Comparison of ENCODE assay signal across 23 cellular contexts in genomic region chr1:218693584-218693983, GRCh38.
DNase-seq lines count a peak whose midpoint lies in the region; ATAC-seq and TF ChIP-seq lines count a peak whose summit lies in the region.
"Had no signal": no experiment of that assay in that cellular context is flagged by ENCODE, and none has a peak within 500 bp of the region (broad histone marks: within the 10 kb centered on the region; RNA-seq: fewer than 3 reads in every experiment).

No MANE protein-coding gene starts in this region.

- no peak for ATAC-seq in Panc1
- no peak for ATAC-seq in HG02884 (IDR thresholded peaks at IDR 0.05; ENCODE audit: unreplicated experiment)
- no peak for ATAC-seq in HG03196 (IDR thresholded peaks at IDR 0.05; ENCODE audit: unreplicated experiment)
- ATAC-seq: GM12878 had no signal

- no peaks in the 10 kb centered on the region for H4K20me1 ChIP-seq in smooth muscle cell (ENCODE audit: low read depth)
- H4K20me1 ChIP-seq: BLaER1 had no signal

- no TSS peak for BruUV-seq in Panc1 (replicated peaks; lab: Mats Ljungman, UMichigan)

- in situ Hi-C loops in Panc1 (cut with HindIII; ENCODE audit: low pct_unique_long_range_greater_than_20kb, low sequenced_read_pairs) = no loop called here

- CTCF ChIA-PET in Panc1 (lab: Charles Lee) = no interaction called here

- DNase-seq in cardiac muscle cell (ENCODE audit: low read depth in 1 of 2, low spot score in 1 of 2) (no peak), cardiac septum (ENCODE audit: low spot score) (no peak), Panc1 (ENCODE audit: low read depth, low spot score) (no peak), smooth muscle cell (lab: John Stamatoyannopoulos, UW; ENCODE audit: unreplicated experiment) (no peak)
- DNase-seq: 8988T; ACHN; BE2C; C1 segment of cervical spinal cord; CD4-positive, alpha-beta memory T cell; CD4-positive, CD25-positive, alpha-beta regulatory T cell; CD8-positive, alpha-beta memory T cell; COR-L47; DMS 273 treated with DMSO at 0.1 percent for 48 hours; DMS153; DMS53; DMS79; DND-41; EL; GDM1 had no signal

- no peaks in the 10 kb centered on the region for H3K36me3 ChIP-seq in cardiac muscle cell
- H3K36me3 ChIP-seq in Panc1 (ENCODE audit: control insufficient read depth, insufficient read depth, low read length) = no peaks in the 10 kb centered on the region
- no peaks in the 10 kb centered on the region for H3K36me3 ChIP-seq in smooth muscle cell (ENCODE audit: low read depth)
- H3K36me3 ChIP-seq: BE2C, BLaER1 had no signal

- TF ChIP-seq CTCF in cardiac muscle cell (IDR thresholded peaks at IDR 0.05; ENCODE audit: low read depth, low read length) (no peak), Panc1 (IDR thresholded peaks at IDR 0.05) (no peak), smooth muscle cell (IDR thresholded peaks at IDR 0.05; ENCODE audit: borderline replicate concordance, insufficient read depth, poor library complexity, severe bottlenecking) (no peak)

- intact Hi-C loops in cardiac septum (cut with DNase I) = no loop called here
- intact Hi-C loops in Panc1 (cut with micrococcal nuclease; ENCODE audit: unreplicated experiment) = loop anchor here (10.0 kb wide), 1 partner anchor 371 kb away; no protein-coding TSS in a partner anchor

- peak overlapping the region; percentile 6 for H3K4me2 ChIP-seq in smooth muscle cell
- H3K4me2 ChIP-seq: BLaER1 had no signal

- H2AFZ ChIP-seq in smooth muscle cell (ENCODE audit: low read depth) = no peak overlapping the region

- WGBS in smooth muscle cell (ENCODE audit: low lambda C conversion rate) = 24% methylated on average over 3 of the region's 3 CpGs

- POLR2A ChIA-PET in Panc1 (lab: Charles Lee) = no interaction called here

- H3K27me3 ChIP-seq in cardiac muscle cell (no peaks in the 10 kb centered on the region), Panc1 (ENCODE audit: control insufficient read depth, insufficient read depth, low read length) (no peaks in the 10 kb centered on the region), smooth muscle cell (ENCODE audit: low read depth) (peaks cover 8% of the 10 kb centered on the region)
- H3K27me3 ChIP-seq: BE2C, BLaER1 had no signal

- no peaks in the 10 kb centered on the region for H3K9me3 ChIP-seq in cardiac muscle cell (ENCODE audit: low read depth)
- H3K9me3 ChIP-seq in Panc1 (ENCODE audit: control insufficient read depth, insufficient read depth, low read depth, low read length) = no peaks in the 10 kb centered on the region
- no peaks in the 10 kb centered on the region for H3K9me3 ChIP-seq in smooth muscle cell (replicated peaks; ENCODE audit: low read depth)
- H3K9me3 ChIP-seq: BE2C, BLaER1 had no signal

- H3K9ac ChIP-seq in smooth muscle cell (ENCODE audit: low read depth) = no peak overlapping the region
- H3K9ac ChIP-seq: BLaER1 had no signal

- no peaks in the 10 kb centered on the region for H3F3A ChIP-seq in smooth muscle cell (ENCODE audit: low read depth)

- H3K27ac ChIP-seq in cardiac muscle cell (peak overlapping the region; percentile 83), Panc1 (ENCODE audit: low read length) (peak overlapping the region; percentile 64; the same call in 1 of the 2 replicates), smooth muscle cell (ENCODE audit: low read depth) (no peak overlapping the region)
- H3K27ac ChIP-seq: BLaER1 had no signal

- no peaks in the 10 kb centered on the region for H3K79me2 ChIP-seq in smooth muscle cell (ENCODE audit: low read depth)

- no peak overlapping the region for H3K4me3 ChIP-seq in cardiac muscle cell
- no peak overlapping the region for H3K4me3 ChIP-seq in Panc1 (ENCODE audit: low read depth in 2 of 2, low read length in 2 of 2)
- H3K4me3 ChIP-seq in smooth muscle cell = no peak overlapping the region
- H3K4me3 ChIP-seq: BLaER1, GM12878 had no signal

- peaks cover 35% of the 10 kb centered on the region for H3K4me1 ChIP-seq in cardiac muscle cell (ENCODE audit: low read depth)
- peaks cover 9% of the 10 kb centered on the region; the same call in 1 of the 2 replicates for H3K4me1 ChIP-seq in Panc1 (ENCODE audit: control insufficient read depth, insufficient read depth, low read length)
- H3K4me1 ChIP-seq in smooth muscle cell (ENCODE audit: low read depth) = peaks cover 4% of the 10 kb centered on the region
- H3K4me1 ChIP-seq: BE2C had no signal
